Comparison of ENCODE assay signal across 11 cellular contexts in the genomic region with DNA sequence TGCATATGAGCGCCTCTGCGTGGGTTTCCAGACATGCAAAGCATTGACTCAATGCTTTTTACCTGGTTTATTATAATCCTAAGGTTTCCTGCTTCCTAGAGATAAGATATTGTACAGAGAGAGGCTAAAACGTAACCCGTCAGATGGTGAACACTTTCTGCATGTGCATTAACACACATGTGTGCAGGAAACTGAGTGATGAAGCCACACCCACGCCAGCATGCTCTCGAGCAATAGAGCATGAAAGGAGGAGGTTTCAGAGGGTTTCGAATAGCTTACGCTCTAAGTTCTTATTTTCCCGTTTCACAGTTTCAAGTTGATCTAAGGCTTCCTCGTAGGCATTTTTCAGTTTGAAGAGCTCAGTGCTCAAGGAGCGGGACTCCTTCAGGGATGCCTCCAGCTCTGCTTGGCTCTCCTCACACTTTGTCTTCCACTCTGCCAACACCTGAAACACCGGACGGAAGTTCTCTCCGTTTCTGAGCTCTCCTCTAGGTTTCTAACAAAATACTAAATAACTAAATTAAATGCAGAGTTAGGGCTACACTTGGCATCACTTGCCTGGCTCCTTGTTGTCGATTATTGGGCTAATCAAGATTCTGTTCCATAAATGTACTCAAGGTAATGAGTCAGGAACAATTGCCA. TPM values are rescaled to one million over a fixed set of nuclear protein-coding genes. Genes with fewer than 3 reads are reported as not detected.
DNase-seq lines count a peak whose midpoint lies in the region; ATAC-seq and TF ChIP-seq lines count a peak whose summit lies in the region.
"Had no signal": no experiment of that assay in that cellular context is flagged by ENCODE, and none has a peak within 500 bp of the region (broad histone marks: within the 10 kb centered on the region; RNA-seq: fewer than 3 reads in every experiment).

No MANE protein-coding gene starts in this region.

- intact Hi-C loops in OCI-LY7 (cut with micrococcal nuclease; ENCODE audit: unreplicated experiment): loop anchor here (5.0 kb wide), 2 partner anchors 48 to 213 kb away; no protein-coding TSS in a partner anchor
- intact Hi-C loops in esophagus squamous epithelium (cut with DNase I): no loop called here

- H3K9me3 ChIP-seq in OCI-LY7 (ENCODE audit: low read length) (no peaks in the 10 kb centered on the region), esophagus squamous epithelium (no peaks in the 10 kb centered on the region)

- H3K4me3 ChIP-seq in OCI-LY7 (ENCODE audit: low read depth, low read length, poor library complexity, severe bottlenecking) (peak overlapping the region; percentile 30), esophagus squamous epithelium (no peak overlapping the region)

- no peaks in the 10 kb centered on the region for H4K20me1 ChIP-seq in OCI-LY7 (ENCODE audit: insufficient read depth, low read length)

- no peak for TF ChIP-seq CTCF in OCI-LY7 (conservative IDR thresholded peaks at IDR 0.05; ENCODE audit: low read length)
- no peak for TF ChIP-seq CTCF in esophagus squamous epithelium (IDR thresholded peaks at IDR 0.05)

- no peak overlapping the region for H3K27ac Mint-ChIP-seq in T-cell
- H3K27ac Mint-ChIP-seq: nephron progenitor cell had no signal

- H3K4me1 ChIP-seq in OCI-LY7 (ENCODE audit: insufficient read depth, low read length, poor library complexity, severe bottlenecking): peaks cover 22% of the 10 kb centered on the region
- H3K4me1 ChIP-seq in esophagus squamous epithelium: peaks cover 0 to 6% (median 0%) of the 10 kb centered on the region in 3 donors

- H3K27me3 ChIP-seq in esophagus squamous epithelium: no peaks in the 10 kb centered on the region

- POLR2A ChIA-PET in OCI-LY7 (lab: Charles Lee): interaction anchor here (0.7 kb wide), 1 partner anchor 24 kb away, joined by 3 read pairs; no protein-coding TSS in a partner anchor
- POLR2A ChIA-PET in T-cell (lab: Charles Lee): no interaction called here

- no peaks in the 10 kb centered on the region for H3K79me2 ChIP-seq in OCI-LY7 (ENCODE audit: insufficient read depth, low read depth, low read length)

- no peak overlapping the region for H3K4me3 Mint-ChIP-seq in T-cell
- H3K4me3 Mint-ChIP-seq: nephron progenitor cell had no signal

- peaks cover 9% of the 10 kb centered on the region for H3K36me3 ChIP-seq in OCI-LY7 (ENCODE audit: insufficient read depth, low read length)
- H3K36me3 ChIP-seq in esophagus squamous epithelium: peaks cover 0 to 49% (median under 1%) of the 10 kb centered on the region in 3 donors

- H3K27me3 Mint-ChIP-seq in T-cell: no peaks in the 10 kb centered on the region

- H3K4me2 ChIP-seq in OCI-LY7 (ENCODE audit: low read length): peak overlapping the region; percentile 75

- 82 to 87% methylated on average over 15 of the region's 15 CpGs for WGBS in esophagus squamous epithelium, 2 donors

- H3K9me3 Mint-ChIP-seq in T-cell: no peaks in the 10 kb centered on the region
- H3K9me3 Mint-ChIP-seq: nephron progenitor cell had no signal

- H3K9me2 ChIP-seq in OCI-LY7 (ENCODE audit: insufficient read depth, low read length): no peaks in the 10 kb centered on the region

- DNase-seq in OCI-LY7 (ENCODE audit: low spot score) (peak; percentile 71), occipital lobe (lab: John Stamatoyannopoulos, UW) (no peak), T-cell (no peak), esophagus squamous epithelium (lab: John Stamatoyannopoulos, UW) (no peak), NCI-H1694 treated with DMSO at 0.1 percent for 48 hours (lab: John Stamatoyannopoulos, UW) (no peak)
- DNase-seq: anterior cingulate cortex, NCI-H1694, nephron progenitor cell had no signal

- no TSS peak for BruUV-seq in OCI-LY7 (replicated peaks; lab: Mats Ljungman, UMichigan)

- TF ChIP-seq POLR2A in esophagus squamous epithelium (IDR thresholded peaks at IDR 0.05): no peak

- peak overlapping the region; percentile 86 for H2AFZ ChIP-seq in OCI-LY7 (ENCODE audit: low read length)

- peaks cover 0 to 8% (median 2%) of the 10 kb centered on the region in 3 donors for H3K4me1 Mint-ChIP-seq in T-cell

- peaks cover 54% of the 10 kb centered on the region for H3K36me3 Mint-ChIP-seq in T-cell

- CTCF ChIA-PET in OCI-LY7 (lab: Charles Lee; ENCODE audit: unreplicated experiment): interaction anchor here (0.9 to 1.1 kb wide), 2 partner anchors 12 to 15 kb away, joined by 3 to 4 read pairs; no protein-coding TSS in a partner anchor
- CTCF ChIA-PET in T-cell (lab: Charles Lee): interaction anchor here in 1 of 2 donors (0.8 kb wide), 1 partner anchor 13 kb away, joined by 3 read pairs; no protein-coding TSS in a partner anchor

- ATAC-seq in GM18858 (IDR thresholded peaks at IDR 0.05; ENCODE audit: unreplicated experiment): peak; percentile 89
- peak; percentile 95 for ATAC-seq in GM21381 (IDR thresholded peaks at IDR 0.05; ENCODE audit: unreplicated experiment)
- ATAC-seq in HG03060 (IDR thresholded peaks at IDR 0.05; ENCODE audit: low read depth, unreplicated experiment): peak; percentile 92
- ATAC-seq in T-cell (replicated peaks in 1 of 4): no peak

- H3K27ac ChIP-seq in OCI-LY7 (ENCODE audit: low read depth, low read length, poor library complexity, severe bottlenecking) (peak overlapping the region; percentile 23), esophagus squamous epithelium (no peak overlapping the region)

RNA-seq across cellular contexts. Expression of gene MYH3, which starts 23.2 kb away (rescaled TPM):
- 4.2 and 6.5 TPM in 2 replicates for total RNA-seq in OCI-LY7 (2014; rRNA removed; shearing (Covaris generic))
- total RNA-seq in OCI-LY7 (2022): 5.1 and 5.9 TPM in 2 replicates
- 1.4 TPM for total RNA-seq in occipital lobe
- total RNA-seq in T-cell: 10 to 100 TPM in 3 of 5 donors, 1 to 10 TPM in 2; 6.6 to 12.1 (median 11.1) TPM
- total RNA-seq in esophagus squamous epithelium: 1 to 10 TPM in 2 of 4 donors, under 1 TPM in 1, not detected in 1; 0.64 to 1.6 (median 1.5) TPM

Comparison
In these comparisons a context has a peak if more than half of its experiments do, and no peak if none do; other contexts are left out.
1. ATAC-seq: peak in GM18858 (single experiment), GM21381 (single experiment) and HG03060 (single experiment); none in T-cell (0 of 4).